8 cellular contexts compared by ENCODE assay signal in the genomic region with DNA sequence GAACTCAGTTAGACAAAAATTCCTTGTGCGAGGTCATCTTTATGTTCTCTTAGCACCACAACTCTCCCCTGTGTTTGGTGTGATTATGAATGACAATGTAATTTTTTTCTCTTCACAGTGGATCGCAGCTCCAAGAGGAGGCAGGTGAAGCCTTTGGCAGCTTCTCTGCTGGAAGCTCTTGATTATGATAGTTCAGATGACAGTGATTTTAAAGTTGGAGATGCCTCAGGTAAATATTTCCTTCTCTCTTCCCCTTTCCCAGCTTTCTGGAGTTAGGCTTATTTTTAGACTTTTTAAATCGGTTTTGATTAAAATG. TPM values are rescaled to one million over a fixed set of nuclear protein-coding genes. Genes with fewer than 3 reads are reported as not detected.
DNase-seq lines count a peak whose midpoint lies in the region; ATAC-seq and TF ChIP-seq lines count a peak whose summit lies in the region.

No MANE protein-coding gene starts in this region.

- peaks cover 55% of the 10 kb centered on the region for H3K36me3 Mint-ChIP-seq in stimulated activated effector memory CD8-positive, alpha-beta T cell treated with anti-CD3 and anti-CD28 coated beads, Interleukin-12 subunit alpha, Interleukin-12 subunit beta, amount 100 ng/mL, for 72 hours

- H3K27me3 ChIP-seq in SJSA1 (replicated peaks): no peaks in the 10 kb centered on the region

- peaks cover 29% of the 10 kb centered on the region for H3K4me1 Mint-ChIP-seq in stimulated activated effector memory CD8-positive, alpha-beta T cell treated with anti-CD3 and anti-CD28 coated beads, Interleukin-12 subunit alpha, Interleukin-12 subunit beta, amount 100 ng/mL, for 72 hours

- H3K4me3 Mint-ChIP-seq in stimulated activated effector memory CD8-positive, alpha-beta T cell treated with anti-CD3 and anti-CD28 coated beads, Interleukin-12 subunit alpha, Interleukin-12 subunit beta, amount 100 ng/mL, for 72 hours: peak overlapping the region; percentile 87

- peak overlapping the region; percentile 79 for H3K4me3 ChIP-seq in AG10803 (ENCODE audit: low read length)
- peak overlapping the region; percentile 52 for H3K4me3 ChIP-seq in SJSA1

- peaks cover 10% of the 10 kb centered on the region for H3K4me1 ChIP-seq in SJSA1 (replicated peaks)

- H3K9me3 ChIP-seq in SJSA1 (replicated peaks): no peaks in the 10 kb centered on the region

- TF ChIP-seq CTCF in AG10803 (conservative IDR thresholded peaks at IDR 0.05; ENCODE audit: low read length) (no peak), GM20000 (IDR thresholded peaks at IDR 0.05; ENCODE audit: extremely low read depth, missing control alignments) (no peak)

- peak overlapping the region; percentile 83 for H3K27ac Mint-ChIP-seq in stimulated activated effector memory CD8-positive, alpha-beta T cell treated with anti-CD3 and anti-CD28 coated beads, Interleukin-12 subunit alpha, Interleukin-12 subunit beta, amount 100 ng/mL, for 72 hours

- no peak overlapping the region for H3K27ac ChIP-seq in SJSA1

- no peak for DNase-seq in AG10803 (ENCODE audit: low read depth)
- DNase-seq in SJSA1 (ENCODE audit: low read depth in 1 of 2, low spot score in 2 of 2): no peak
- peak; percentile 3 for DNase-seq in foreskin melanocyte
- no peak for DNase-seq in stimulated activated effector memory CD8-positive, alpha-beta T cell treated with anti-CD3 and anti-CD28 coated beads, Interleukin-12 subunit alpha, Interleukin-12 subunit beta, amount 100 ng/mL, for 72 hours (ENCODE audit: low spot score in 2 of 2)
- DNase-seq in GM20000 (ENCODE audit: low spot score): no peak

- peaks cover 9% of the 10 kb centered on the region for H3K36me3 ChIP-seq in SJSA1

- peak; percentile 1 for ATAC-seq in GM21576 (IDR thresholded peaks at IDR 0.05; ENCODE audit: unreplicated experiment)
- ATAC-seq in stimulated activated effector memory CD8-positive, alpha-beta T cell treated with anti-CD3 and anti-CD28 coated beads, Interleukin-12 subunit alpha, Interleukin-12 subunit beta, amount 100 ng/mL, for 72 hours: no peak
- ATAC-seq in HG03095 (IDR thresholded peaks at IDR 0.05; ENCODE audit: unreplicated experiment): no peak
- ATAC-seq in GM21423 (IDR thresholded peaks at IDR 0.05; ENCODE audit: unreplicated experiment): no peak

- no peaks in the 10 kb centered on the region for H3K9me3 Mint-ChIP-seq in stimulated activated effector memory CD8-positive, alpha-beta T cell treated with anti-CD3 and anti-CD28 coated beads, Interleukin-12 subunit alpha, Interleukin-12 subunit beta, amount 100 ng/mL, for 72 hours

RNA-seq across cellular contexts. Expression of a gene that starts 1.0 kb away (rescaled TPM):
- 26.9 and 44.5 TPM in 2 replicates for total RNA-seq in SJSA1 (2014; rRNA removed; shearing (Covaris generic))
